Comparison of ENCODE assay signal across 8 cellular contexts in the genomic region with DNA sequence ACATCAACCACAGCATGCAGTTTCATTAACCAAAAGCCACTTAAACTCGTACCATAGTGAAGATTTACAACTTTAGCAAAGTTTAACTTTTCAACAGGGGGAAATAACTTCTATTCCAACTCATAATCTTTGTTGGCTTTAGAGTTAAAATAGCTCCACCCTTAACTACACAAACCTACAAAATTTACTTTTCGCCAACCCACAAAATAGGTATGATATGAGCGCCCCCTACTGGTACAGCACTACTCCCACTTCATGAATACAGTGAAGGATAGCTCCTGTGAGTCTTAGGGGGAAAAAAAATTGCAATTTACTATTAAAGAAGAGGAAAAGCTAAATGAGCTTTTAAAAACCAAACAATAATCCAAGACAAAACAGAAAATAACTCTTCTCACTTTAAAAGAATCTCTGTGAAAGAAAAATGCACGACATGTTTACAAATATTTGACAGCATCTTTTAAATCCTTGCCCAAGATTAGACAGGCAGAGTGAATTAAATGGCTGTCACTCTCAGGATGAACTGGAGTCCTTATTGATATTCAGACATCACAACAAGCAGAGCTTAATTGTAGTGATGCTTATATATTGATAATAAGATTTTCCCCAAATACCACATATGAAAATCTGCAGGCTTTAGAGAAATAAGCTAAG. TPM values are rescaled to one million over a fixed set of nuclear protein-coding genes. Genes with fewer than 3 reads are reported as not detected.
DNase-seq lines count a peak whose midpoint lies in the region; ATAC-seq and TF ChIP-seq lines count a peak whose summit lies in the region.

No MANE protein-coding gene starts in this region.

- DNase-seq in AG08395 (ENCODE audit: low spot score): peak; percentile 55
- DNase-seq in NCI-H69 (lab: John Stamatoyannopoulos, UW): peak; percentile 55
- peak; percentile 65 for DNase-seq in activated CD4-positive, alpha-beta memory T cell treated with anti-CD3 and anti-CD28 coated beads for 36 hours
- peak; percentile 61 to 74 (median 65) for DNase-seq in effector memory CD8-positive, alpha-beta T cell
- peak; percentile 47 to 69 for DNase-seq in mesothelial cell of epicardium (ENCODE audit: low spot score in 2 of 2, unreplicated experiment in 2 of 2)
- DNase-seq in stimulated activated CD8-positive, alpha-beta memory T cell treated with anti-CD3 and anti-CD28 coated beads, Interleukin-4, amount 100 ng/mL, for 48 hours: peak; percentile 77

- H3K9me3 Mint-ChIP-seq in activated CD4-positive, alpha-beta memory T cell treated with anti-CD3 and anti-CD28 coated beads for 36 hours: no peaks in the 10 kb centered on the region
- H3K9me3 Mint-ChIP-seq in effector memory CD8-positive, alpha-beta T cell: no peaks in the 10 kb centered on the region
- H3K9me3 Mint-ChIP-seq in mesothelial cell of epicardium: no peaks in the 10 kb centered on the region

- ATAC-seq in GM18511 (IDR thresholded peaks at IDR 0.05; ENCODE audit: unreplicated experiment) (peak; percentile 81), HG03139 (IDR thresholded peaks at IDR 0.05; ENCODE audit: unreplicated experiment) (peak; percentile 63)
- ATAC-seq in effector memory CD8-positive, alpha-beta T cell (replicated peaks): peak; percentile 68

- no peaks in the 10 kb centered on the region for H3K36me3 Mint-ChIP-seq in activated CD4-positive, alpha-beta memory T cell treated with anti-CD3 and anti-CD28 coated beads for 36 hours
- no peaks in the 10 kb centered on the region for H3K36me3 Mint-ChIP-seq in effector memory CD8-positive, alpha-beta T cell (ENCODE audit: insufficient read depth)
- H3K36me3 Mint-ChIP-seq in mesothelial cell of epicardium: no peaks in the 10 kb centered on the region

- H3K4me1 Mint-ChIP-seq in activated CD4-positive, alpha-beta memory T cell treated with anti-CD3 and anti-CD28 coated beads for 36 hours (ENCODE audit: low read depth): peaks cover 8% of the 10 kb centered on the region
- H3K4me1 Mint-ChIP-seq in effector memory CD8-positive, alpha-beta T cell (ENCODE audit: low read depth in 2 of 2): no peaks in the 10 kb centered on the region
- H3K4me1 Mint-ChIP-seq in mesothelial cell of epicardium: peaks cover 27% of the 10 kb centered on the region

- no peak overlapping the region for H3K4me3 Mint-ChIP-seq in activated CD4-positive, alpha-beta memory T cell treated with anti-CD3 and anti-CD28 coated beads for 36 hours
- H3K4me3 Mint-ChIP-seq in effector memory CD8-positive, alpha-beta T cell: no peak overlapping the region
- no peak overlapping the region for H3K4me3 Mint-ChIP-seq in mesothelial cell of epicardium

- H3K27ac Mint-ChIP-seq in activated CD4-positive, alpha-beta memory T cell treated with anti-CD3 and anti-CD28 coated beads for 36 hours: no peak overlapping the region
- H3K27ac Mint-ChIP-seq in effector memory CD8-positive, alpha-beta T cell: no peak overlapping the region
- no peak overlapping the region for H3K27ac Mint-ChIP-seq in mesothelial cell of epicardium

- peak; percentile 96 for TF ChIP-seq CTCF in mesothelial cell of epicardium (IDR thresholded peaks at IDR 0.05; ENCODE audit: unreplicated experiment)

- POLR2A ChIA-PET in activated CD4-positive, alpha-beta memory T cell treated with anti-CD3 and anti-CD28 coated beads for 36 hours (lab: Charles Lee): interaction anchor here (1.1 kb wide), 1 partner anchor 350 kb away, joined by 3 read pairs; no protein-coding TSS in a partner anchor

- H3K27me3 Mint-ChIP-seq in activated CD4-positive, alpha-beta memory T cell treated with anti-CD3 and anti-CD28 coated beads for 36 hours: peaks cover 10% of the 10 kb centered on the region
- peaks cover 17 to 25% of the 10 kb centered on the region in 2 donors for H3K27me3 Mint-ChIP-seq in effector memory CD8-positive, alpha-beta T cell
- peaks cover 11% of the 10 kb centered on the region for H3K27me3 Mint-ChIP-seq in mesothelial cell of epicardium (ENCODE audit: low read depth)

- intact Hi-C loops in activated CD4-positive, alpha-beta memory T cell treated with anti-CD3 and anti-CD28 coated beads for 36 hours (cut with micrococcal nuclease): loop anchor here (1.0 to 10.0 kb wide), 7 partner anchors 208 to 998 kb away; no protein-coding TSS in a partner anchor

- CTCF ChIA-PET in activated CD4-positive, alpha-beta memory T cell treated with anti-CD3 and anti-CD28 coated beads for 36 hours (lab: Charles Lee): interaction anchor here (0.5 to 4.8 kb wide), 72 partner anchors 9 to 1114 kb away, joined by 3 to 149 read pairs (median 4); no protein-coding TSS in a partner anchor

RNA-seq across cellular contexts. Expression of gene TMEFF2, which starts 32.2 kb away (rescaled TPM):
- not detected for total RNA-seq in activated CD4-positive, alpha-beta memory T cell treated with anti-CD3 and anti-CD28 coated beads for 36 hours
- 16.6 to 18.1 TPM (median 17.5 TPM) in 3 replicates for total RNA-seq in mesothelial cell of epicardium

Comparison
In these comparisons a context has a peak if more than half of its experiments do, and no peak if none do; other contexts are left out.
1. Peak in every context shown above with its lines: DNase-seq and ATAC-seq.
2. RNA of gene TMEFF2, which starts 32.2 kb away (total RNA-seq): 16.6 to 18.1 TPM in mesothelial cell of epicardium; not detected in activated CD4-positive, alpha-beta memory T cell treated with anti-CD3 and anti-CD28 coated beads for 36 hours; every median in the first group is over 10 times any median in the second.